ENCODE assay signal across 19 cellular contexts in the genomic region with DNA sequence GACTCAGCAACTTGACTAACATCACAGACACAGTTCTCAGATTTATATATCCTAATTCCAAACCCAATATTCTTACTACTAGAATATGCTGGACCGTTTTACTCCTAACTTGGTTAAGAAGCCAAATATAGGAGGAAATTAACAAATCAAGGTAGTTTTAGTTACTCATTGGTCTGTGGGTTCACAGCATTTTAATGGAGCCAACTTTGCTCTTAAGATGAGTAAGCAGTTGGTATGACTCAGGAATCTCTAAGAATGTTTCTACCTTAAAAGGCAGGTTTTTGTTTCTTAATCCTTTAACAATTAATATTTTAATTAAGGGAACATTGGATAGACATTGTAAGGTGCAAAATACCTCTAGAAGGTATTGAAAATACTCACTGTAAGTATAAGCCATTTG. TPM values are rescaled to one million over a fixed set of nuclear protein-coding genes. Genes with fewer than 3 reads are reported as not detected.
A peak's percentile ranks its signal among the peaks of the same experiment; 100 is the strongest.
DNase-seq lines count a peak whose midpoint lies in the region; ATAC-seq and TF ChIP-seq lines count a peak whose summit lies in the region.
"Had no signal": no experiment of that assay in that cellular context is flagged by ENCODE, and none has a peak within 500 bp of the region (broad histone marks: within the 10 kb centered on the region; RNA-seq: fewer than 3 reads in every experiment).

No MANE protein-coding gene starts in this region.

- H3K4me1 ChIP-seq in mammary epithelial cell (ENCODE audit: insufficient read depth, low read length) = no peaks in the 10 kb centered on the region
- H3K4me1 ChIP-seq: SJSA1 had no signal

- H3K9me3 ChIP-seq in mammary epithelial cell (replicated peaks; ENCODE audit: insufficient read depth, low read length) = no peaks in the 10 kb centered on the region
- H3K9me3 ChIP-seq: SJSA1 had no signal

- 29% methylated on average over 1 of the region's 1 CpG for WGBS in mammary epithelial cell (ENCODE audit: low coverage, missing lambda C conversion rate)

- H3K27me3 ChIP-seq in mammary epithelial cell (ENCODE audit: insufficient read depth, low read length) = no peaks in the 10 kb centered on the region
- H3K27me3 ChIP-seq: SJSA1 had no signal

- no peaks in the 10 kb centered on the region for H4K20me1 ChIP-seq in mammary epithelial cell (ENCODE audit: insufficient read depth, low read length)

- intact Hi-C loops in mammary epithelial cell (cut with micrococcal nuclease) = no loop called here

- H3K9ac ChIP-seq in mammary epithelial cell (ENCODE audit: insufficient read depth, low read length) = no peak overlapping the region

- H3K79me2 ChIP-seq in mammary epithelial cell (ENCODE audit: insufficient read depth, low read length) = no peaks in the 10 kb centered on the region

- H3K4me2 ChIP-seq in mammary epithelial cell (ENCODE audit: insufficient read depth, low read depth, low read length) = no peak overlapping the region
- H3K4me2 ChIP-seq: GM23338 had no signal

- H2AFZ ChIP-seq in mammary epithelial cell (ENCODE audit: low read depth, low read length) = no peak overlapping the region

- no peak overlapping the region for H3K27ac ChIP-seq in mammary epithelial cell (ENCODE audit: insufficient read depth, low read depth, low read length)
- H3K27ac ChIP-seq: SJSA1 had no signal

- no peaks in the 10 kb centered on the region for H3K36me3 ChIP-seq in mammary epithelial cell (ENCODE audit: insufficient read depth, low read length)
- H3K36me3 ChIP-seq: SJSA1 had no signal

- CTCF ChIA-PET in mammary epithelial cell (lab: Charles Lee; ENCODE audit: low non-redundant PET) = no interaction called here

- BruUV-seq in mammary epithelial cell (replicated peaks; lab: Mats Ljungman, UMichigan) = no TSS peak

- H3K4me3 ChIP-seq in mammary epithelial cell (replicated peaks in 1 of 3; ENCODE audit: insufficient read depth in 1 of 3, low read depth in 2 of 3, low read length in 3 of 3) = no peak overlapping the region
- H3K4me3 ChIP-seq: GM23338, SJSA1 had no signal

- dilution Hi-C loops in mammary epithelial cell (cut with HindIII; ENCODE audit: low sequenced_read_pairs) = no loop called here

- in situ Hi-C loops in mammary epithelial cell (cut with MboI; ENCODE audit: low sequenced_read_pairs in 2 of 2) = no loop called here

- DNase-seq in HT1080 (ENCODE audit: low read depth) (peak; percentile 40), mammary epithelial cell (peak; percentile 47), kidney glomerular epithelial cell (lab: John Stamatoyannopoulos, UW) (peak; percentile 37), NCI-H2029 (lab: John Stamatoyannopoulos, UW) (no peak), cerebellar cortex (ENCODE audit: low spot score) (no peak)
- DNase-seq: DMS153, Kasumi-1, NCI-H1105 treated with DMSO at 0.1 percent for 48 hours, NCI-H187, NCI-H69 had no signal

- no peak for TF ChIP-seq CTCF in mammary epithelial cell (conservative IDR thresholded peaks at IDR 0.05 in 1 of 2, IDR thresholded peaks at IDR 0.05 in 1 of 2; ENCODE audit: extremely low read depth in 1 of 2, insufficient read depth in 1 of 2, low read depth in 1 of 2, low read length in 2 of 2)

- ATAC-seq in GM19463 (IDR thresholded peaks at IDR 0.05; ENCODE audit: unreplicated experiment) = peak; percentile 75
- ATAC-seq in GM19328 (IDR thresholded peaks at IDR 0.05; ENCODE audit: unreplicated experiment) = no peak
- ATAC-seq in GM18867 (IDR thresholded peaks at IDR 0.05; ENCODE audit: unreplicated experiment) = no peak
- ATAC-seq: GM23338, HCT116 had no signal

RNA-seq across cellular contexts. Expression of gene OPRM1, which starts 31.6 kb away (rescaled TPM):
- not detected in 2 replicates for total RNA-seq in HT1080 (2014; rRNA removed; shearing (Covaris generic))
- polyA plus RNA-seq in HT1080 (2015; cell fraction: cytosol; rRNA removed) = not detected in 2 replicates
- polyA plus RNA-seq in HT1080 (2015; cell fraction: nucleus; rRNA removed) = not detected in 2 replicates
- not detected for total RNA-seq in mammary epithelial cell
- not detected for polyA plus RNA-seq in mammary epithelial cell
- not detected for polyA minus RNA-seq in mammary epithelial cell
- total RNA-seq: HT-29, SJSA1 had no signal
- polyA plus RNA-seq: CD14-positive monocyte, GM23338, IgD-negative memory B cell had no signal

Comparison
In these comparisons a context has a peak if more than half of its experiments do, and no peak if none do; other contexts are left out.
1. DNase-seq: peak in HT1080 (single experiment), mammary epithelial cell (single experiment) and kidney glomerular epithelial cell (single experiment); none in NCI-H2029 (single experiment) and cerebellar cortex (single experiment).